In genomic region chr10:125118701-125119100, GRCh38 we compare ENCODE assay signal across 19 cellular contexts. TPM values are rescaled to one million over a fixed set of nuclear protein-coding genes. Genes with fewer than 3 reads are reported as not detected.
DNase-seq lines count a peak whose midpoint lies in the region; ATAC-seq and TF ChIP-seq lines count a peak whose summit lies in the region.
"Had no signal": no experiment of that assay in that cellular context is flagged by ENCODE, and none has a peak within 500 bp of the region (broad histone marks: within the 10 kb centered on the region; RNA-seq: fewer than 3 reads in every experiment).

No MANE protein-coding gene starts in this region.

- TF ChIP-seq CTCF in hepatocyte (IDR thresholded peaks at IDR 0.05; ENCODE audit: poor library complexity) = no peak
- TF ChIP-seq CTCF in sigmoid colon (IDR thresholded peaks at IDR 0.05) = no peak
- TF ChIP-seq CTCF in uterus (IDR thresholded peaks at IDR 0.05) = no peak

- intact Hi-C loops in right cardiac atrium (cut with DNase I) (no loop called here), left ventricle myocardium superior (cut with micrococcal nuclease) (no loop called here), sigmoid colon (cut with DNase I) (no loop called here), uterus (cut with DNase I; ENCODE audit: low total_unique reads) (no loop called here)

- H4K20me1 ChIP-seq in hepatocyte (ENCODE audit: insufficient read depth, poor library complexity, severe bottlenecking) = peaks cover 96% of the 10 kb centered on the region

- TF ChIP-seq POLR2A in sigmoid colon (IDR thresholded peaks at IDR 0.05) (no peak), uterus (IDR thresholded peaks at IDR 0.05) (no peak)

- ATAC-seq in right cardiac atrium (no peak), left ventricle myocardium superior (no peak), HG03025 (IDR thresholded peaks at IDR 0.05; ENCODE audit: low FRiP score, unreplicated experiment) (no peak), HG02884 (IDR thresholded peaks at IDR 0.05; ENCODE audit: unreplicated experiment) (no peak)
- ATAC-seq: foreskin keratinocyte; GM12878; HepG2; stimulated activated naive CD8-positive, alpha-beta T cell treated with anti-CD3 and anti-CD28 coated beads, Interleukin-15, Interleukin-2, amounts not matched to agents 100 U/mL and 50 U/mL, for 24 hours had no signal

- H3K9me3 ChIP-seq in right cardiac atrium (ENCODE audit: control insufficient read depth, low read length) = no peaks in the 10 kb centered on the region
- no peaks in the 10 kb centered on the region for H3K9me3 ChIP-seq in hepatocyte (ENCODE audit: low read depth)
- no peaks in the 10 kb centered on the region for H3K9me3 ChIP-seq in sigmoid colon
- no peaks in the 10 kb centered on the region for H3K9me3 ChIP-seq in uterus
- H3K9me3 ChIP-seq: neutrophil had no signal

- H3K27ac ChIP-seq in right cardiac atrium (ENCODE audit: low read length) (peak overlapping the region; percentile 84), hepatocyte (peak overlapping the region; percentile 42), sigmoid colon (peak overlapping the region; percentile 63 to 75 (median 64)), uterus (peak overlapping the region; percentile 58 to 71)
- H3K27ac ChIP-seq: neutrophil had no signal

- no peak overlapping the region for H3K4me3 ChIP-seq in right cardiac atrium (ENCODE audit: low read length)
- no peak overlapping the region for H3K4me3 ChIP-seq in hepatocyte
- H3K4me3 ChIP-seq in sigmoid colon = no peak overlapping the region
- H3K4me3 ChIP-seq in uterus = no peak overlapping the region
- H3K4me3 ChIP-seq: GM12878 had no signal

- H3K4me1 ChIP-seq in right cardiac atrium (ENCODE audit: control insufficient read depth, insufficient read depth, low read length) = peaks cover 45% of the 10 kb centered on the region
- peaks cover 51% of the 10 kb centered on the region for H3K4me1 ChIP-seq in hepatocyte (ENCODE audit: insufficient read depth)
- peaks cover 0 to 83% (median 71%) of the 10 kb centered on the region in 4 donors for H3K4me1 ChIP-seq in sigmoid colon
- peaks cover 10 to 27% of the 10 kb centered on the region in 2 donors for H3K4me1 ChIP-seq in uterus

- H3K9me2 ChIP-seq in hepatocyte (replicated peaks; ENCODE audit: insufficient read depth) = no peaks in the 10 kb centered on the region

- DNase-seq in right cardiac atrium (peak in 2 of 3 donors; percentile 32 to 57), left ventricle myocardium superior (no peak), hepatocyte (ENCODE audit: low spot score) (no peak), sigmoid colon (peak; percentile 59), uterus (no peak)
- no peak for DNase-seq in stimulated activated CD4-positive, alpha-beta T cell treated with anti-CD3 and anti-CD28 coated beads, Interleukin-4, amount 100 ng/mL, for 24 hours
- DNase-seq: ACHN; activated CD4-positive, alpha-beta memory T cell treated with anti-CD3 and anti-CD28 coated beads, Interleukin-2, amount 10 ng/mL, durations not matched to agents 7 days and 5 days; activated naive CD4-positive, alpha-beta T cell treated with anti-CD3 and anti-CD28 coated beads, Interleukin-2, amount 50 U/mL, for 16 hours; activated T-cell treated with anti-CD3 and anti-CD28 coated beads, Interleukin-2, amount 50 U/mL, for 1 hour; foreskin keratinocyte; GDM1; NCI-H1436 treated with DMSO at 0.1 percent for 48 hours; stimulated activated naive CD8-positive, alpha-beta T cell treated with anti-CD3 and anti-CD28 coated beads, Interleukin-15, Interleukin-2, amounts not matched to agents 100 U/mL and 50 U/mL, for 24 hours had no signal

- no peak for TF ChIP-seq EP300 in sigmoid colon (IDR thresholded peaks at IDR 0.05)

- H3K4me2 ChIP-seq in hepatocyte = no peak overlapping the region

- 84% methylated on average over 10 of the region's 10 CpGs for WGBS in right cardiac atrium
- 95% methylated on average over 4 of the region's 10 CpGs for WGBS in hepatocyte (ENCODE audit: low lambda C conversion rate, missing lambda C conversion rate)
- WGBS in sigmoid colon, 2 donors = 87 to 93% methylated on average over 10 of the region's 10 CpGs

- H2AFZ ChIP-seq in hepatocyte = no peak overlapping the region

- H3K79me2 ChIP-seq in hepatocyte = peaks cover 99% of the 10 kb centered on the region

- H3K36me3 ChIP-seq in hepatocyte (replicated peaks; ENCODE audit: insufficient read depth, low read depth) = no peaks in the 10 kb centered on the region
- H3K36me3 ChIP-seq in sigmoid colon = peaks cover 0 to 7% (median 0%) of the 10 kb centered on the region in 4 donors
- no peaks in the 10 kb centered on the region for H3K36me3 ChIP-seq in uterus

- H3K27me3 ChIP-seq in right cardiac atrium (ENCODE audit: control insufficient read depth, insufficient read depth) (no peaks in the 10 kb centered on the region), hepatocyte (no peaks in the 10 kb centered on the region), sigmoid colon (no peaks in the 10 kb centered on the region), uterus (no peaks in the 10 kb centered on the region)
- H3K27me3 ChIP-seq: foreskin keratinocyte, neutrophil had no signal

RNA-seq across cellular contexts. Expression of gene CTBP2, which starts 41.7 kb away (rescaled TPM):
- total RNA-seq in right cardiac atrium (10 to 100 TPM; 36.6 to 38.7 (median 38.0) TPM), left ventricle myocardium superior (29.3 TPM), hepatocyte (61.3 and 61.5 TPM in 2 replicates), sigmoid colon (10 to 100 TPM; 31.2 to 57.1 (median 47.5) TPM), uterus (100 to 1,000 TPM in 1 of 4 donors, 10 to 100 TPM in 3; 65.9 to 129 (median 71.2) TPM)
- polyA plus RNA-seq in right cardiac atrium (16.6 TPM), hepatocyte (81.0 and 85.3 TPM in 2 replicates), sigmoid colon (10 to 100 TPM; 49.9 to 62.4 (median 52.0) TPM)
- total RNA-seq: HepG2 had no signal

Comparison
In these comparisons a context has a peak if more than half of its experiments do, and no peak if none do; other contexts are left out.
1. DNase-seq: peak in right cardiac atrium (2 of 3) and sigmoid colon (single experiment); none in left ventricle myocardium superior (single experiment), hepatocyte (single experiment), uterus (0 of 2) and stimulated activated CD4-positive, alpha-beta T cell treated with anti-CD3 and anti-CD28 coated beads, Interleukin-4, amount 100 ng/mL, for 24 hours (single experiment).
2. Peak in every context shown above with its lines, with median percentiles within 50 percentile points of each other: H3K27ac ChIP-seq.